Comparison of ENCODE assay signal across 31 cellular contexts in genomic region chr3:171827836-171828458, GRCh38. TPM values are rescaled to one million over a fixed set of nuclear protein-coding genes. Genes with fewer than 3 reads are reported as not detected.
A peak's percentile ranks its signal among the peaks of the same experiment; 100 is the strongest.
DNase-seq lines count a peak whose midpoint lies in the region; ATAC-seq and TF ChIP-seq lines count a peak whose summit lies in the region.
"Had no signal": no experiment of that assay in that cellular context is flagged by ENCODE, and none has a peak within 500 bp of the region (broad histone marks: within the 10 kb centered on the region; RNA-seq: fewer than 3 reads in every experiment).

No MANE protein-coding gene starts in this region.

- H3K27me3 ChIP-seq in Loucy (ENCODE audit: insufficient read depth, low read length, poor library complexity, severe bottlenecking) = no peaks in the 10 kb centered on the region
- H3K27me3 ChIP-seq: pancreas, testis, uterus had no signal

- POLR2A ChIA-PET in activated naive CD8-positive, alpha-beta T cell treated with anti-CD3 and anti-CD28 coated beads, Interleukin-2, amount 10 ng/mL, durations not matched to agents 7 days and 5 days (lab: Charles Lee) = no interaction called here

- H3K36me3 ChIP-seq in Loucy (ENCODE audit: insufficient read depth, low read length) = no peaks in the 10 kb centered on the region
- H3K36me3 ChIP-seq: pancreas, uterus had no signal

- H3F3A ChIP-seq in Loucy (ENCODE audit: low read depth) = no peaks in the 10 kb centered on the region

- H3K4me1 Mint-ChIP-seq in activated naive CD8-positive, alpha-beta T cell treated with anti-CD3 and anti-CD28 coated beads, Interleukin-2, amount 10 ng/mL, durations not matched to agents 7 days and 5 days = peaks cover 8% of the 10 kb centered on the region
- H3K4me1 Mint-ChIP-seq in activated naive CD8-positive, alpha-beta T cell treated with anti-CD3 and anti-CD28 coated beads for 36 hours = peaks cover 2% of the 10 kb centered on the region

- no peak overlapping the region for H3K4me2 ChIP-seq in Loucy (ENCODE audit: low read depth, low read length, poor library complexity, severe bottlenecking)
- H3K4me2 ChIP-seq: GM23338 had no signal

- no peaks in the 10 kb centered on the region for H3K36me3 Mint-ChIP-seq in activated naive CD8-positive, alpha-beta T cell treated with anti-CD3 and anti-CD28 coated beads, Interleukin-2, amount 10 ng/mL, durations not matched to agents 7 days and 5 days
- no peaks in the 10 kb centered on the region for H3K36me3 Mint-ChIP-seq in activated naive CD8-positive, alpha-beta T cell treated with anti-CD3 and anti-CD28 coated beads for 36 hours
- H3K36me3 Mint-ChIP-seq: mesothelial cell of epicardium; naive thymus-derived CD8-positive, alpha-beta T cell had no signal

- no peak overlapping the region for H3K9ac ChIP-seq in Loucy (ENCODE audit: low read depth, low read length, poor library complexity, severe bottlenecking)

- no peaks in the 10 kb centered on the region for H3K9me3 Mint-ChIP-seq in activated naive CD8-positive, alpha-beta T cell treated with anti-CD3 and anti-CD28 coated beads, Interleukin-2, amount 10 ng/mL, durations not matched to agents 7 days and 5 days
- no peaks in the 10 kb centered on the region for H3K9me3 Mint-ChIP-seq in activated naive CD8-positive, alpha-beta T cell treated with anti-CD3 and anti-CD28 coated beads for 36 hours
- H3K9me3 Mint-ChIP-seq: GM23338; mesothelial cell of epicardium; naive thymus-derived CD8-positive, alpha-beta T cell had no signal

- H3K4me1 ChIP-seq in Loucy (ENCODE audit: insufficient read depth, low read length, poor library complexity, severe bottlenecking) = peaks cover 5% of the 10 kb centered on the region

- 0 out of 2 replicates have a peak overlapping the region, but pooled peaks have one; percentile 16 for H2AFZ ChIP-seq in Loucy (ENCODE audit: low read length)
- H2AFZ ChIP-seq: GM23338 had no signal

- no peaks in the 10 kb centered on the region for H3K9me2 ChIP-seq in Loucy (replicated peaks; ENCODE audit: low read depth, low read length)

- no peaks in the 10 kb centered on the region for H3K79me2 ChIP-seq in Loucy (ENCODE audit: insufficient read depth, low read length)

- H3K4me3 Mint-ChIP-seq in activated naive CD8-positive, alpha-beta T cell treated with anti-CD3 and anti-CD28 coated beads, Interleukin-2, amount 10 ng/mL, durations not matched to agents 7 days and 5 days = no peak overlapping the region
- no peak overlapping the region for H3K4me3 Mint-ChIP-seq in activated naive CD8-positive, alpha-beta T cell treated with anti-CD3 and anti-CD28 coated beads for 36 hours
- H3K4me3 Mint-ChIP-seq: GM23338, mesothelial cell of epicardium had no signal

- H3K9me3 ChIP-seq in Loucy (ENCODE audit: insufficient read depth, low read depth, low read length) = no peaks in the 10 kb centered on the region
- H3K9me3 ChIP-seq: pancreas, testis, uterus had no signal

- H4K20me1 ChIP-seq in Loucy (ENCODE audit: insufficient read depth, low read length, poor library complexity, severe bottlenecking) = no peaks in the 10 kb centered on the region

- H3K27ac Mint-ChIP-seq in activated naive CD8-positive, alpha-beta T cell treated with anti-CD3 and anti-CD28 coated beads, Interleukin-2, amount 10 ng/mL, durations not matched to agents 7 days and 5 days = no peak overlapping the region
- no peak overlapping the region for H3K27ac Mint-ChIP-seq in activated naive CD8-positive, alpha-beta T cell treated with anti-CD3 and anti-CD28 coated beads for 36 hours
- H3K27ac Mint-ChIP-seq: GM23338, mesothelial cell of epicardium had no signal

- no peak for DNase-seq in activated naive CD8-positive, alpha-beta T cell treated with anti-CD3 and anti-CD28 coated beads, Interleukin-2, amount 10 ng/mL, durations not matched to agents 7 days and 5 days
- DNase-seq in activated naive CD8-positive, alpha-beta T cell treated with anti-CD3 and anti-CD28 coated beads for 36 hours = no peak
- DNase-seq in choroid plexus epithelial cell (ENCODE audit: low read depth) = peak; percentile 73
- no peak for DNase-seq in nucleus accumbens (lab: John Stamatoyannopoulos, UW)
- DNase-seq in LoVo (ENCODE audit: low spot score) = no peak
- DNase-seq: activated CD4-positive, alpha-beta T cell treated with anti-CD3 and anti-CD28 coated beads for 48 hours; activated CD8-positive, alpha-beta memory T cell treated with anti-CD3 and anti-CD28 coated beads, Interleukin-2, amount 50 U/mL, for 4 hours; activated gamma-delta T cell; amygdala; dermis blood vessel endothelial cell; DMS 273 treated with DMSO at 0.1 percent for 48 hours; islet precursor cell; MM.1S; naive thymus-derived CD8-positive, alpha-beta T cell; NCI-H1694; NCI-H2171 treated with DMSO at 0.1 percent for 48 hours; NCI-H524 treated with DMSO at 0.1 percent for 48 hours; pancreas; stimulated activated CD4-positive, alpha-beta T cell treated with anti-CD3 and anti-CD28 coated beads, Interleukin-4, amount 100 ng/mL, for 24 hours; stimulated activated naive CD4-positive, alpha-beta T cell; testis; uterus had no signal

- H3K4me3 ChIP-seq in Loucy (ENCODE audit: low read length, poor library complexity, severe bottlenecking) = no peak overlapping the region
- no peak overlapping the region for H3K4me3 ChIP-seq in choroid plexus epithelial cell (ENCODE audit: low read depth, low read length)
- H3K4me3 ChIP-seq: GM23338, K562, pancreas, testis, uterus had no signal

- ATAC-seq in activated naive CD8-positive, alpha-beta T cell treated with anti-CD3 and anti-CD28 coated beads, Interleukin-2, amount 10 ng/mL, durations not matched to agents 7 days and 5 days (ENCODE audit: low read depth) = peak; percentile 39
- no peak for ATAC-seq in HG03342 (IDR thresholded peaks at IDR 0.05; ENCODE audit: unreplicated experiment)
- ATAC-seq: GM23338; K562; naive thymus-derived CD8-positive, alpha-beta T cell; pancreas had no signal

- no peak for TF ChIP-seq CTCF in Loucy (conservative IDR thresholded peaks at IDR 0.05; ENCODE audit: low read length)
- no peak for TF ChIP-seq CTCF in choroid plexus epithelial cell (conservative IDR thresholded peaks at IDR 0.05; ENCODE audit: low read depth, low read length)

- peaks cover 39% of the 10 kb centered on the region for H3K27me3 Mint-ChIP-seq in activated naive CD8-positive, alpha-beta T cell treated with anti-CD3 and anti-CD28 coated beads, Interleukin-2, amount 10 ng/mL, durations not matched to agents 7 days and 5 days
- peaks cover 38% of the 10 kb centered on the region for H3K27me3 Mint-ChIP-seq in activated naive CD8-positive, alpha-beta T cell treated with anti-CD3 and anti-CD28 coated beads for 36 hours

RNA-seq across cellular contexts. Expression of gene TMEM212, which starts 15.2 kb away (rescaled TPM):
- not detected for total RNA-seq in activated naive CD8-positive, alpha-beta T cell treated with anti-CD3 and anti-CD28 coated beads, Interleukin-2, amount 10 ng/mL, durations not matched to agents 7 days and 5 days
- not detected for total RNA-seq in activated naive CD8-positive, alpha-beta T cell treated with anti-CD3 and anti-CD28 coated beads for 36 hours
- total RNA-seq: bronchial epithelial cell; dermis blood vessel endothelial cell; GM23338; K562; liver; mesothelial cell of epicardium; naive thymus-derived CD8-positive, alpha-beta T cell; pancreas; RPMI7951; SK-MEL-5 had no signal

RNA-seq across cellular contexts. Expression of gene PLD1, which starts 17.7 kb away (rescaled TPM):
- 1 to 10 TPM; 1.0 to 1.7 TPM for total RNA-seq in activated naive CD8-positive, alpha-beta T cell treated with anti-CD3 and anti-CD28 coated beads, Interleukin-2, amount 10 ng/mL, durations not matched to agents 7 days and 5 days
- under 1 TPM; 0.18 to 0.52 TPM for total RNA-seq in activated naive CD8-positive, alpha-beta T cell treated with anti-CD3 and anti-CD28 coated beads for 36 hours
